Comparison of ENCODE assay signal across 8 cellular contexts in genomic region chr19:42199440-42200115, GRCh38. TPM values are rescaled to one million over a fixed set of nuclear protein-coding genes. Genes with fewer than 3 reads are reported as not detected.
DNase-seq lines count a peak whose midpoint lies in the region; ATAC-seq and TF ChIP-seq lines count a peak whose summit lies in the region.

No MANE protein-coding gene starts in this region.

- TF ChIP-seq CTCF in CD4-positive, alpha-beta T cell (IDR thresholded peaks at IDR 0.05) = peak; percentile 10
- TF ChIP-seq CTCF in right atrium auricular region (IDR thresholded peaks at IDR 0.05) (no peak), transverse colon (IDR thresholded peaks at IDR 0.05) (no peak), foreskin fibroblast (IDR thresholded peaks at IDR 0.05; ENCODE audit: low read depth, low read length) (no peak)

- H3K4me1 ChIP-seq in right atrium auricular region (peaks cover 0 to 27% of the 10 kb centered on the region in 2 donors), transverse colon (peaks cover 0 to 39% (median 6%) of the 10 kb centered on the region in 4 donors)

- H3K27ac Mint-ChIP-seq in CD4-positive, alpha-beta T cell = peak overlapping the region; percentile 93
- H3K27ac Mint-ChIP-seq in IgD-negative memory B cell = peak overlapping the region; percentile 97 to 98 (median 97)
- peak overlapping the region; percentile 96 for H3K27ac Mint-ChIP-seq in activated CD8-positive, alpha-beta memory T cell treated with anti-CD3 and anti-CD28 coated beads, Interleukin-2, amount 10 ng/mL, durations not matched to agents 7 days and 5 days

- peaks cover 74% of the 10 kb centered on the region for H3K36me3 Mint-ChIP-seq in CD4-positive, alpha-beta T cell (ENCODE audit: low read depth)
- H3K36me3 Mint-ChIP-seq in IgD-negative memory B cell = peaks cover 4% of the 10 kb centered on the region
- peaks cover 59% of the 10 kb centered on the region for H3K36me3 Mint-ChIP-seq in activated CD8-positive, alpha-beta memory T cell treated with anti-CD3 and anti-CD28 coated beads, Interleukin-2, amount 10 ng/mL, durations not matched to agents 7 days and 5 days

- no peaks in the 10 kb centered on the region for H3K27me3 Mint-ChIP-seq in CD4-positive, alpha-beta T cell
- peaks cover 1% of the 10 kb centered on the region for H3K27me3 Mint-ChIP-seq in IgD-negative memory B cell
- no peaks in the 10 kb centered on the region for H3K27me3 Mint-ChIP-seq in activated CD8-positive, alpha-beta memory T cell treated with anti-CD3 and anti-CD28 coated beads, Interleukin-2, amount 10 ng/mL, durations not matched to agents 7 days and 5 days

- no peak for TF ChIP-seq EP300 in transverse colon (IDR thresholded peaks at IDR 0.05; ENCODE audit: low read depth)

- ATAC-seq in CD4-positive, alpha-beta T cell (ENCODE audit: poor library complexity) = peak; percentile 47
- ATAC-seq in GM19452 (IDR thresholded peaks at IDR 0.05; ENCODE audit: unreplicated experiment) = peak; percentile 45
- peak; percentile 70 for ATAC-seq in activated CD8-positive, alpha-beta memory T cell treated with anti-CD3 and anti-CD28 coated beads, Interleukin-2, amount 10 ng/mL, durations not matched to agents 7 days and 5 days

- peak overlapping the region; percentile 83 for H3K4me3 Mint-ChIP-seq in CD4-positive, alpha-beta T cell
- peak overlapping the region; percentile 80 to 92 (median 84) for H3K4me3 Mint-ChIP-seq in IgD-negative memory B cell
- H3K4me3 Mint-ChIP-seq in activated CD8-positive, alpha-beta memory T cell treated with anti-CD3 and anti-CD28 coated beads, Interleukin-2, amount 10 ng/mL, durations not matched to agents 7 days and 5 days = peak overlapping the region; percentile 69

- peak in 6 of 10 experiments; percentile 28 to 61 (median 46) for DNase-seq in CD4-positive, alpha-beta T cell
- peak; percentile 94 for DNase-seq in activated CD8-positive, alpha-beta memory T cell treated with anti-CD3 and anti-CD28 coated beads, Interleukin-2, amount 10 ng/mL, durations not matched to agents 7 days and 5 days
- DNase-seq in right atrium auricular region (ENCODE audit: low spot score) (no peak), transverse colon (peak; percentile 53), hippocampal formation (lab: John Stamatoyannopoulos, UW) (no peak), foreskin fibroblast (no peak)

- peaks cover 83% of the 10 kb centered on the region for H3K4me1 Mint-ChIP-seq in CD4-positive, alpha-beta T cell (ENCODE audit: low read depth)
- peaks cover 44 to 66% (median 57%) of the 10 kb centered on the region in 3 donors for H3K4me1 Mint-ChIP-seq in IgD-negative memory B cell
- H3K4me1 Mint-ChIP-seq in activated CD8-positive, alpha-beta memory T cell treated with anti-CD3 and anti-CD28 coated beads, Interleukin-2, amount 10 ng/mL, durations not matched to agents 7 days and 5 days = peaks cover 76% of the 10 kb centered on the region

- CTCF ChIA-PET in CD4-positive, alpha-beta T cell (lab: Charles Lee) = interaction anchor here (1.0 to 2.3 kb wide), 6 partner anchors 8 to 46 kb away, joined by 3 to 9 read pairs (median 5); partner anchors contain the start of gene ZNF526
- CTCF ChIA-PET in activated CD8-positive, alpha-beta memory T cell treated with anti-CD3 and anti-CD28 coated beads, Interleukin-2, amount 10 ng/mL, durations not matched to agents 7 days and 5 days (lab: Charles Lee) = interaction anchor here (0.8 to 7.3 kb wide), 17 partner anchors 9 to 196 kb away, joined by 3 to 75 read pairs (median 6); partner anchors contain the start of genes DEDD2, GSK3A and POU2F2

- intact Hi-C loops in CD4-positive, alpha-beta T cell (cut with DNase I, micrococcal nuclease) = loop anchor here (1.0 to 5.0 kb wide), 5 partner anchors 15 to 103 kb away; partner anchors contain the start of genes DEDD2 (in 2 of the 2), PAFAH1B3 (in 1 of the 2) and PRR19 (in 1 of the 2)
- intact Hi-C loops in transverse colon (cut with DNase I; ENCODE audit: low total_unique reads) = no loop called here

- H3K27me3 ChIP-seq in CD4-positive, alpha-beta T cell (ENCODE audit: control insufficient read depth, insufficient read depth, low read length) = no peaks in the 10 kb centered on the region
- H3K27me3 ChIP-seq in right atrium auricular region (no peaks in the 10 kb centered on the region), transverse colon (no peaks in the 10 kb centered on the region)

- H3K4me3 ChIP-seq in right atrium auricular region (no peak overlapping the region), transverse colon (peak overlapping the region in 1 of 4 donors; percentile 6), foreskin fibroblast (ENCODE audit: low read depth in 1 of 2, low read length in 2 of 2) (no peak overlapping the region)

- POLR2A ChIA-PET in CD4-positive, alpha-beta T cell (lab: Charles Lee) = interaction anchor here (1.4 to 7.6 kb wide), 11 partner anchors 12 to 103 kb away, joined by 3 to 70 read pairs (median 12); partner anchors contain the start of genes DEDD2, GSK3A, PAFAH1B3 and POU2F2

- in situ Hi-C loops in transverse colon (cut with MboI; ENCODE audit: low pct_ligation_motif_present in 1 of 4, low pct_unique_long_range_greater_than_20kb in 1 of 4, low sequenced_read_pairs in 3 of 4) = no loop called here

- WGBS in transverse colon (ENCODE audit: low coverage in 1 of 2), 2 donors = 70 to 80% methylated on average over 2 to 31 of the region's 32 CpGs

- H3K36me3 ChIP-seq in right atrium auricular region = peaks cover 49% of the 10 kb centered on the region
- peaks cover 0 to 23% (median 9%) of the 10 kb centered on the region in 4 donors for H3K36me3 ChIP-seq in transverse colon

- TF ChIP-seq POLR2A in transverse colon (IDR thresholded peaks at IDR 0.05) = no peak

- peak overlapping the region; percentile 89 for H3K27ac ChIP-seq in CD4-positive, alpha-beta T cell (ENCODE audit: low read depth, low read length)
- H3K27ac ChIP-seq in right atrium auricular region (peak overlapping the region; percentile 17 to 18), transverse colon (peak overlapping the region; percentile 57 to 82 (median 64))

- no peaks in the 10 kb centered on the region for H3K9me3 ChIP-seq in CD4-positive, alpha-beta T cell (ENCODE audit: control insufficient read depth, low read length)
- no peaks in the 10 kb centered on the region for H3K9me3 ChIP-seq in right atrium auricular region
- H3K9me3 ChIP-seq in transverse colon = no peaks in the 10 kb centered on the region

- H3K9me3 Mint-ChIP-seq in CD4-positive, alpha-beta T cell = no peaks in the 10 kb centered on the region
- no peaks in the 10 kb centered on the region for H3K9me3 Mint-ChIP-seq in IgD-negative memory B cell
- no peaks in the 10 kb centered on the region for H3K9me3 Mint-ChIP-seq in activated CD8-positive, alpha-beta memory T cell treated with anti-CD3 and anti-CD28 coated beads, Interleukin-2, amount 10 ng/mL, durations not matched to agents 7 days and 5 days (ENCODE audit: low read depth)

RNA-seq across cellular contexts. Expression of gene DEDD2, which starts 17.9 kb away (rescaled TPM):
- 100 to 1,000 TPM in 1 of 2 experiments, 10 to 100 TPM in 1; 96.5 to 103 TPM for total RNA-seq in CD4-positive, alpha-beta T cell
- 159 TPM for polyA plus RNA-seq in IgD-negative memory B cell
- total RNA-seq in activated CD8-positive, alpha-beta memory T cell treated with anti-CD3 and anti-CD28 coated beads, Interleukin-2, amount 10 ng/mL, durations not matched to agents 7 days and 5 days = 10 to 100 TPM; 35.8 to 40.7 TPM
- 10 to 100 TPM; 19.2 to 24.8 TPM for total RNA-seq in right atrium auricular region
- 10 to 100 TPM; 52.2 to 90.8 (median 63.0) TPM for total RNA-seq in transverse colon

RNA-seq across cellular contexts. Expression of gene ZNF526, which starts 20.5 kb away (rescaled TPM):
- 1 to 10 TPM; 5.0 to 6.2 TPM for total RNA-seq in CD4-positive, alpha-beta T cell
- 8.0 TPM for polyA plus RNA-seq in IgD-negative memory B cell
- total RNA-seq in activated CD8-positive, alpha-beta memory T cell treated with anti-CD3 and anti-CD28 coated beads, Interleukin-2, amount 10 ng/mL, durations not matched to agents 7 days and 5 days = 10 to 100 TPM; 21.9 to 24.4 TPM
- 1 to 10 TPM; 2.6 to 5.4 TPM for total RNA-seq in right atrium auricular region
- 10 to 100 TPM in 1 of 4 donors, 1 to 10 TPM in 3; 6.4 to 19.5 (median 6.8) TPM for total RNA-seq in transverse colon

RNA-seq across cellular contexts. Expression of gene GSK3A, which starts 42.8 kb away (rescaled TPM):
- 10 to 100 TPM; 13.6 to 13.9 TPM for total RNA-seq in CD4-positive, alpha-beta T cell
- 24.5 TPM for polyA plus RNA-seq in IgD-negative memory B cell
- total RNA-seq in activated CD8-positive, alpha-beta memory T cell treated with anti-CD3 and anti-CD28 coated beads, Interleukin-2, amount 10 ng/mL, durations not matched to agents 7 days and 5 days = 10 to 100 TPM; 47.3 to 53.8 TPM
- total RNA-seq in right atrium auricular region (10 to 100 TPM; 18.1 to 27.9 TPM), transverse colon (10 to 100 TPM; 10.7 to 46.4 (median 31.0) TPM)

RNA-seq across cellular contexts. Expression of gene ERF, which starts 55.4 kb away (rescaled TPM):
- total RNA-seq in CD4-positive, alpha-beta T cell = 100 to 1,000 TPM; 105 to 113 TPM
- polyA plus RNA-seq in IgD-negative memory B cell = 6.7 TPM
- 10 to 100 TPM; 43.5 to 58.7 TPM for total RNA-seq in activated CD8-positive, alpha-beta memory T cell treated with anti-CD3 and anti-CD28 coated beads, Interleukin-2, amount 10 ng/mL, durations not matched to agents 7 days and 5 days
- total RNA-seq in right atrium auricular region = 10 to 100 TPM; 26.8 to 34.9 TPM
- 10 to 100 TPM; 20.9 to 67.3 (median 30.5) TPM for total RNA-seq in transverse colon

Comparison
In these comparisons a context has a peak if more than half of its experiments do, and no peak if none do; other contexts are left out.
1. DNase-seq: peak in CD4-positive, alpha-beta T cell (6 of 10), activated CD8-positive, alpha-beta memory T cell treated with anti-CD3 and anti-CD28 coated beads, Interleukin-2, amount 10 ng/mL, durations not matched to agents 7 days and 5 days (single experiment) and transverse colon (single experiment); none in right atrium auricular region (single experiment), hippocampal formation (0 of 2) and foreskin fibroblast (0 of 2).
2. H3K27ac ChIP-seq: peak in every context shown above with its lines; median percentile 89 in CD4-positive, alpha-beta T cell; 64 in transverse colon; 18 in right atrium auricular region.
3. Peak in every context shown above with its lines, with median percentiles within 50 percentile points of each other: ATAC-seq, H3K27ac Mint-ChIP-seq and H3K4me3 Mint-ChIP-seq.